ENCODE assay signal across 23 cellular contexts in genomic region chr2:217466799-217467198, GRCh38.
"Had no signal": no experiment of that assay in that cellular context is flagged by ENCODE, and none has a peak within 500 bp of the region (broad histone marks: within the 10 kb centered on the region; RNA-seq: fewer than 3 reads in every experiment).

No MANE protein-coding gene starts in this region.

- H3K36me3 ChIP-seq: brain microvascular endothelial cell, gastroesophageal sphincter, heart right ventricle, right atrium auricular region, stomach had no signal

- DNase-seq: activated CD4-positive, alpha-beta T cell treated with anti-CD3 and anti-CD28 coated beads for 1 hour; activated CD8-positive, alpha-beta memory T cell treated with anti-CD3 and anti-CD28 coated beads for 24 hours; activated CD8-positive, alpha-beta memory T cell treated with anti-CD3 and anti-CD28 coated beads, Interleukin-2, amount 50 U/mL, for 48 hours; activated effector memory CD4-positive, alpha-beta T cell treated with Interleukin-2 at 50 U/mL for 16 hours; activated naive CD4-positive, alpha-beta T cell treated with anti-CD3 and anti-CD28 coated beads, Interleukin-2, amount 10 ng/mL, durations not matched to agents 7 days and 5 days; activated naive CD8-positive, alpha-beta T cell treated with anti-CD3 and anti-CD28 coated beads, Interleukin-2, amount 50 U/mL, for 24 hours; activated T-cell treated with anti-CD3 and anti-CD28 coated beads, Interleukin-2, amount 50 U/mL, for 48 hours; aorta; brain microvascular endothelial cell; heart right ventricle; kidney glomerular epithelial cell; stomach; T-helper 17 cell; testis had no signal

- H3K4me3 ChIP-seq: coronary artery, gastroesophageal sphincter, heart right ventricle, right atrium auricular region, skin epidermis, stomach, testis had no signal

- H3K27me3 Mint-ChIP-seq: activated naive CD4-positive, alpha-beta T cell treated with anti-CD3 and anti-CD28 coated beads, Interleukin-2, amount 10 ng/mL, durations not matched to agents 7 days and 5 days; activated naive CD8-positive, alpha-beta T cell treated with anti-CD3 and anti-CD28 coated beads, Interleukin-2, amount 50 U/mL, for 24 hours; central memory CD8-positive, alpha-beta T cell; progenitor cell of endocrine pancreas; T-helper 17 cell had no signal

- H3K36me3 Mint-ChIP-seq: activated naive CD4-positive, alpha-beta T cell treated with anti-CD3 and anti-CD28 coated beads, Interleukin-2, amount 10 ng/mL, durations not matched to agents 7 days and 5 days; natural killer cell treated with Interleukin-12 subunit alpha and Interleukin-12 subunit beta and Interleukin-15 and Interleukin-18, amount 100 ng/mL, for 72 hours; type B pancreatic cell had no signal

- H3K4me3 Mint-ChIP-seq: activated naive CD4-positive, alpha-beta T cell treated with anti-CD3 and anti-CD28 coated beads, Interleukin-2, amount 10 ng/mL, durations not matched to agents 7 days and 5 days; activated naive CD8-positive, alpha-beta T cell treated with anti-CD3 and anti-CD28 coated beads, Interleukin-2, amount 50 U/mL, for 24 hours; central memory CD8-positive, alpha-beta T cell; natural killer cell treated with Interleukin-12 subunit alpha and Interleukin-12 subunit beta and Interleukin-15 and Interleukin-18, amount 100 ng/mL, for 72 hours; T-helper 17 cell; type B pancreatic cell had no signal

- H3K27ac Mint-ChIP-seq: activated naive CD4-positive, alpha-beta T cell treated with anti-CD3 and anti-CD28 coated beads, Interleukin-2, amount 10 ng/mL, durations not matched to agents 7 days and 5 days; activated naive CD8-positive, alpha-beta T cell treated with anti-CD3 and anti-CD28 coated beads, Interleukin-2, amount 50 U/mL, for 24 hours; natural killer cell treated with Interleukin-12 subunit alpha and Interleukin-12 subunit beta and Interleukin-15 and Interleukin-18, amount 100 ng/mL, for 72 hours; T-helper 17 cell; type B pancreatic cell had no signal

- H3K27me3 ChIP-seq: brain microvascular endothelial cell, gastroesophageal sphincter, heart right ventricle, right atrium auricular region, stomach, testis had no signal

- H3K27ac ChIP-seq: brain microvascular endothelial cell, heart right ventricle, right atrium auricular region, testis, VCaP had no signal

- H3K4me1 ChIP-seq: right atrium auricular region, stomach, testis had no signal

- ATAC-seq: activated naive CD8-positive, alpha-beta T cell treated with anti-CD3 and anti-CD28 coated beads, Interleukin-2, amount 50 U/mL, for 24 hours; natural killer cell treated with Interleukin-12 subunit alpha and Interleukin-12 subunit beta and Interleukin-15 and Interleukin-18, amount 100 ng/mL, for 72 hours; T-helper 17 cell had no signal

- H3K9me3 ChIP-seq: gastroesophageal sphincter, right atrium auricular region, stomach, testis had no signal

- H3K4me1 Mint-ChIP-seq: activated naive CD4-positive, alpha-beta T cell treated with anti-CD3 and anti-CD28 coated beads, Interleukin-2, amount 10 ng/mL, durations not matched to agents 7 days and 5 days; activated naive CD8-positive, alpha-beta T cell treated with anti-CD3 and anti-CD28 coated beads, Interleukin-2, amount 50 U/mL, for 24 hours; central memory CD8-positive, alpha-beta T cell; T-helper 17 cell had no signal

- H3K9me3 Mint-ChIP-seq: activated naive CD4-positive, alpha-beta T cell treated with anti-CD3 and anti-CD28 coated beads, Interleukin-2, amount 10 ng/mL, durations not matched to agents 7 days and 5 days; activated naive CD8-positive, alpha-beta T cell treated with anti-CD3 and anti-CD28 coated beads, Interleukin-2, amount 50 U/mL, for 24 hours; central memory CD8-positive, alpha-beta T cell; natural killer cell treated with Interleukin-12 subunit alpha and Interleukin-12 subunit beta and Interleukin-15 and Interleukin-18, amount 100 ng/mL, for 72 hours; type B pancreatic cell had no signal
